In the genomic region with DNA sequence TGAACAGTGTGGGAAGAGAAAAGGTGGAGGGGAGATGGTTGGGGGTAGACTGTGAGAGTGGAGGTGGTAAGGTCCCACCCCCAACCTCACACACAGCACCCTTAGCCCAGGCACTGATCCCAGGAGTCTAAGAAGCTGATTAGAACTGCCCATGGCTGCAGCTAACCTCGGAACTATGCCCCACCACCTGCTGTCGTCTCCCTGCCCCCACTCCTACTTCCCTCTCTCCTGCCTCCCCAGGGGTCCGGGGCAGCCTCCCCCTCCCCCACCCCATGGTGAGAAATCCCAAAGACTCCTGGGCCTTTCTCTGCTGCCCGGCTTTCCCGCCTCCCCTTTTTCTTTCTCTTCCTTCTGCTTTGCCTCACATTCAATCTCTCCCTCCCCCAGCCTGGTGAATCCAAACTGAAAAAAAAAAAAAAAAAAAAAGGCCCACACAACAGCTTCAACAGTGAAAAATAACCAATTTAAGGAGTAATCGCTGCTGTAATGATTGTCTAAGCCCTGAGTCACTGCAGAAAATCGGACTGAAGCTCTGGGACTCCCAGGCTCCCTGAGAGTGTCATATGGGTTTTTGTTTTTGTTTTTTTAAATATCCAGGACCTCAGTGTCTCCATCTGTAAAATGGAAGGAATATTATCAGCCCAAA, we compare ENCODE assay signal across 2 cellular contexts.
TF ChIP-seq lines count a peak whose summit lies in the region.

No MANE protein-coding gene starts in this region.

TF ChIP-seq in WTC11, 78 proteins besides CTCF, POLR2A, EP300 and RAD21:
- TF ChIP-seq ZNF423 (CRISPR knock-in tag; IDR thresholded peaks at IDR 0.05) (peak; percentile 98), ZNF138 (CRISPR knock-in tag; conservative IDR thresholded peaks at IDR 0.05) (no peak), FOXP4 (CRISPR knock-in tag; IDR thresholded peaks at IDR 0.05) (peak; percentile 9; the same call in 1 of the 2 replicates)
TF ChIP-seq in WTC11: peak in this region for 2.

TF ChIP-seq in SK-N-SH, 30 proteins besides CTCF, POLR2A, EP300 and RAD21:
- TF ChIP-seq TEAD4 (IDR thresholded peaks at IDR 0.05; ENCODE audit: borderline replicate concordance, insufficient read depth) (no peak), SIN3A (IDR thresholded peaks at IDR 0.05; ENCODE audit: borderline replicate concordance, low read depth, low read length) (no peak), MXI1 (IDR thresholded peaks at IDR 0.05; ENCODE audit: low read depth, low read length) (no peak), YY1 (IDR thresholded peaks at IDR 0.05; ENCODE audit: low read depth) (no peak), SMC3 (IDR thresholded peaks at IDR 0.05; ENCODE audit: low read depth, low read length) (no peak), FOXM1 (IDR thresholded peaks at IDR 0.05; ENCODE audit: low read depth) (no peak), ZBTB33 (IDR thresholded peaks at IDR 0.05; ENCODE audit: borderline replicate concordance, low read depth) (no peak), RXRA (IDR thresholded peaks at IDR 0.05; ENCODE audit: borderline replicate concordance, low read depth) (no peak)
- TF ChIP-seq, protein P1, sequence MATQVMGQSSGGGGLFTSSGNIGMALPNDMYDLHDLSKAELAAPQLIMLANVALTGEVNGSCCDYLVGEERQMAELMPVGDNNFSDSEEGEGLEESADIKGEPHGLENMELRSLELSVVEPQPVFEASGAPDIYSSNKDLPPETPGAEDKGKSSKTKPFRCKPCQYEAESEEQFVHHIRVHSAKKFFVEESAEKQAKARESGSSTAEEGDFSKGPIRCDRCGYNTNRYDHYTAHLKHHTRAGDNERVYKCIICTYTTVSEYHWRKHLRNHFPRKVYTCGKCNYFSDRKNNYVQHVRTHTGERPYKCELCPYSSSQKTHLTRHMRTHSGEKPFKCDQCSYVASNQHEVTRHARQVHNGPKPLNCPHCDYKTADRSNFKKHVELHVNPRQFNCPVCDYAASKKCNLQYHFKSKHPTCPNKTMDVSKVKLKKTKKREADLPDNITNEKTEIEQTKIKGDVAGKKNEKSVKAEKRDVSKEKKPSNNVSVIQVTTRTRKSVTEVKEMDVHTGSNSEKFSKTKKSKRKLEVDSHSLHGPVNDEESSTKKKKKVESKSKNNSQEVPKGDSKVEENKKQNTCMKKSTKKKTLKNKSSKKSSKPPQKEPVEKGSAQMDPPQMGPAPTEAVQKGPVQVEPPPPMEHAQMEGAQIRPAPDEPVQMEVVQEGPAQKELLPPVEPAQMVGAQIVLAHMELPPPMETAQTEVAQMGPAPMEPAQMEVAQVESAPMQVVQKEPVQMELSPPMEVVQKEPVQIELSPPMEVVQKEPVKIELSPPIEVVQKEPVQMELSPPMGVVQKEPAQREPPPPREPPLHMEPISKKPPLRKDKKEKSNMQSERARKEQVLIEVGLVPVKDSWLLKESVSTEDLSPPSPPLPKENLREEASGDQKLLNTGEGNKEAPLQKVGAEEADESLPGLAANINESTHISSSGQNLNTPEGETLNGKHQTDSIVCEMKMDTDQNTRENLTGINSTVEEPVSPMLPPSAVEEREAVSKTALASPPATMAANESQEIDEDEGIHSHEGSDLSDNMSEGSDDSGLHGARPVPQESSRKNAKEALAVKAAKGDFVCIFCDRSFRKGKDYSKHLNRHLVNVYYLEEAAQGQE (IDR thresholded peaks at IDR 0.05; ENCODE audit: low read depth, low read length): no peak
- TF ChIP-seq, protein P2, sequence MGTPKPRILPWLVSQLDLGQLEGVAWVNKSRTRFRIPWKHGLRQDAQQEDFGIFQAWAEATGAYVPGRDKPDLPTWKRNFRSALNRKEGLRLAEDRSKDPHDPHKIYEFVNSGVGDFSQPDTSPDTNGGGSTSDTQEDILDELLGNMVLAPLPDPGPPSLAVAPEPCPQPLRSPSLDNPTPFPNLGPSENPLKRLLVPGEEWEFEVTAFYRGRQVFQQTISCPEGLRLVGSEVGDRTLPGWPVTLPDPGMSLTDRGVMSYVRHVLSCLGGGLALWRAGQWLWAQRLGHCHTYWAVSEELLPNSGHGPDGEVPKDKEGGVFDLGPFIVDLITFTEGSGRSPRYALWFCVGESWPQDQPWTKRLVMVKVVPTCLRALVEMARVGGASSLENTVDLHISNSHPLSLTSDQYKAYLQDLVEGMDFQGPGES (IDR thresholded peaks at IDR 0.05; ENCODE audit: low read depth, low read length): no peak
TF ChIP-seq in SK-N-SH: peak in this region for 0.
